In genomic region chr2:198106621-198107020, GRCh38 we compare ENCODE assay signal across 23 cellular contexts.
DNase-seq lines count a peak whose midpoint lies in the region; ATAC-seq and TF ChIP-seq lines count a peak whose summit lies in the region.
"Had no signal": no experiment of that assay in that cellular context is flagged by ENCODE, and none has a peak within 500 bp of the region (broad histone marks: within the 10 kb centered on the region; RNA-seq: fewer than 3 reads in every experiment).

No MANE protein-coding gene starts in this region.

- no peaks in the 10 kb centered on the region for H3K27me3 ChIP-seq in thoracic aorta (replicated peaks; ENCODE audit: insufficient read depth)
- no peaks in the 10 kb centered on the region for H3K27me3 ChIP-seq in H9 (ENCODE audit: insufficient read depth, low read length)
- H3K27me3 ChIP-seq: cardiac muscle cell, pancreas, testis had no signal

- no peak overlapping the region for H3K56ac ChIP-seq in H9 (ENCODE audit: insufficient read length, low read depth, low read length)

- ATAC-seq in left ventricle myocardium superior: peak; percentile 33
- ATAC-seq in thoracic aorta (ENCODE audit: insufficient number of reproducible peaks, low FRiP score, low read depth): no peak
- no peak for ATAC-seq in HG03175 (IDR thresholded peaks at IDR 0.05; ENCODE audit: unreplicated experiment)
- ATAC-seq: activated CD8-positive, alpha-beta T cell treated with anti-CD3 and anti-CD28 coated beads for 36 hours had no signal

- H2BK12ac ChIP-seq in H9 (ENCODE audit: insufficient read length, low read depth, low read length): no peak overlapping the region

- peaks cover 26 to 44% of the 10 kb centered on the region in 2 donors for H3K4me1 ChIP-seq in thoracic aorta (ENCODE audit: control insufficient read depth in 1 of 2, low read depth in 2 of 2)
- no peaks in the 10 kb centered on the region for H3K4me1 ChIP-seq in H9 (ENCODE audit: insufficient read depth, low read length)
- H3K4me1 ChIP-seq: Caco-2, pancreas, testis had no signal

- no peak overlapping the region for H4K8ac ChIP-seq in H9 (replicated peaks; ENCODE audit: insufficient read length, low read depth, low read length)

- H3K4me3 ChIP-seq in thoracic aorta: no peak overlapping the region
- H3K4me3 ChIP-seq: cardiac muscle cell, pancreas, testis had no signal

- no CpG with 5 or more reads among the region's 2 CpGs for WGBS in H9 (ENCODE audit: extremely low coverage, insufficient read length, low lambda C conversion rate)

- CTCF ChIA-PET in activated naive CD4-positive, alpha-beta T cell treated with anti-CD3 and anti-CD28 coated beads, Interleukin-2, amount 10 ng/mL, durations not matched to agents 7 days and 5 days (lab: Charles Lee): no interaction called here

- no peaks in the 10 kb centered on the region for H3K4me1 Mint-ChIP-seq in activated naive CD4-positive, alpha-beta T cell treated with anti-CD3 and anti-CD28 coated beads, Interleukin-2, amount 10 ng/mL, durations not matched to agents 7 days and 5 days
- no peaks in the 10 kb centered on the region for H3K4me1 Mint-ChIP-seq in H9
- H3K4me1 Mint-ChIP-seq: activated B cell treated with CpG ODN at 0.5 μM for 24 hours, B cell, natural killer cell had no signal

- no peak overlapping the region for H3K27ac Mint-ChIP-seq in activated naive CD4-positive, alpha-beta T cell treated with anti-CD3 and anti-CD28 coated beads, Interleukin-2, amount 10 ng/mL, durations not matched to agents 7 days and 5 days
- no peak overlapping the region for H3K27ac Mint-ChIP-seq in H9
- H3K27ac Mint-ChIP-seq: activated B cell treated with CpG ODN at 0.5 μM for 24 hours; activated CD8-positive, alpha-beta T cell treated with anti-CD3 and anti-CD28 coated beads for 36 hours; B cell; natural killer cell; T-helper 1 cell treated with Interleukin-12 subunit alpha and Interleukin-12 subunit beta and Interleukin-4 antibody, amounts not matched to agents 30 μg/mL and 1 μg/mL, for 36 hours had no signal

- no peak overlapping the region for H2BK5ac ChIP-seq in H9 (ENCODE audit: insufficient read length, low read length)

- no peak overlapping the region for H3K9ac ChIP-seq in H9 (ENCODE audit: extremely low read depth, insufficient read length, low read length)

- no peak overlapping the region for H3K14ac ChIP-seq in H9 (ENCODE audit: insufficient read depth, low read length)

- peaks cover 6% of the 10 kb centered on the region for H3K36me3 Mint-ChIP-seq in activated naive CD4-positive, alpha-beta T cell treated with anti-CD3 and anti-CD28 coated beads, Interleukin-2, amount 10 ng/mL, durations not matched to agents 7 days and 5 days
- no peaks in the 10 kb centered on the region for H3K36me3 Mint-ChIP-seq in H9 (ENCODE audit: insufficient read depth in 1 of 3, low read depth in 3 of 3)
- H3K36me3 Mint-ChIP-seq: natural killer cell had no signal

- H2BK120ac ChIP-seq in H9 (ENCODE audit: low read depth, low read length, poor library complexity, severe bottlenecking): no peak overlapping the region

- TF ChIP-seq CTCF in thoracic aorta (IDR thresholded peaks at IDR 0.05): no peak
- TF ChIP-seq CTCF in H9 (conservative IDR thresholded peaks at IDR 0.05): no peak

- H2BK15ac ChIP-seq in H9 (ENCODE audit: low read depth, low read length): no peak overlapping the region

- H3K23ac ChIP-seq in H9 (ENCODE audit: insufficient read length, low read depth, low read length): no peak overlapping the region

- H3K4me3 Mint-ChIP-seq in activated naive CD4-positive, alpha-beta T cell treated with anti-CD3 and anti-CD28 coated beads, Interleukin-2, amount 10 ng/mL, durations not matched to agents 7 days and 5 days: no peak overlapping the region
- no peak overlapping the region for H3K4me3 Mint-ChIP-seq in H9
- H3K4me3 Mint-ChIP-seq: activated B cell treated with CpG ODN at 0.5 μM for 24 hours; activated CD8-positive, alpha-beta T cell treated with anti-CD3 and anti-CD28 coated beads for 36 hours; B cell; natural killer cell; T-helper 1 cell treated with Interleukin-12 subunit alpha and Interleukin-12 subunit beta and Interleukin-4 antibody, amounts not matched to agents 30 μg/mL and 1 μg/mL, for 36 hours had no signal

- no peak overlapping the region for H3K4me2 ChIP-seq in H9 (ENCODE audit: insufficient read depth, insufficient read length, low read length)

- H3K18ac ChIP-seq in H9 (ENCODE audit: insufficient read length, low read depth, low read length): no peak overlapping the region

- no peaks in the 10 kb centered on the region for H3K9me3 ChIP-seq in thoracic aorta
- no peaks in the 10 kb centered on the region for H3K9me3 ChIP-seq in H9 (ENCODE audit: control insufficient read depth, low read depth, low read length)
- H3K9me3 ChIP-seq: Caco-2, pancreas, testis had no signal

- no peak overlapping the region for H4K91ac ChIP-seq in H9 (ENCODE audit: insufficient read length, low read depth, low read length)

- no peak overlapping the region for H2BK20ac ChIP-seq in H9 (ENCODE audit: low read depth, low read length, poor library complexity, severe bottlenecking)

- H4K20me1 ChIP-seq in H9 (ENCODE audit: control insufficient read depth, insufficient read depth, insufficient read length): no peaks in the 10 kb centered on the region

- no peaks in the 10 kb centered on the region for H3K9me3 Mint-ChIP-seq in activated naive CD4-positive, alpha-beta T cell treated with anti-CD3 and anti-CD28 coated beads, Interleukin-2, amount 10 ng/mL, durations not matched to agents 7 days and 5 days
- 0 out of 5 replicates have a peak, but pooled peaks cover 0 to 3% of the 10 kb centered on the region in 2 experiments for H3K9me3 Mint-ChIP-seq in H9
- H3K9me3 Mint-ChIP-seq: activated B cell treated with CpG ODN at 0.5 μM for 24 hours; activated CD8-positive, alpha-beta T cell treated with anti-CD3 and anti-CD28 coated beads for 36 hours; natural killer cell; T-helper 1 cell treated with Interleukin-12 subunit alpha and Interleukin-12 subunit beta and Interleukin-4 antibody, amounts not matched to agents 30 μg/mL and 1 μg/mL, for 36 hours had no signal

- no peaks in the 10 kb centered on the region for H3K23me2 ChIP-seq in H9 (ENCODE audit: insufficient read length, low read depth, low read length, poor library complexity, severe bottlenecking)

- no peaks in the 10 kb centered on the region for H3K79me1 ChIP-seq in H9 (ENCODE audit: insufficient read depth, low read depth, low read length, poor library complexity, severe bottlenecking)

- H3K27ac ChIP-seq in thoracic aorta (peak overlapping the region; percentile 2 to 33), H9 (ENCODE audit: insufficient read length, low read depth, low read length) (no peak overlapping the region)
- H3K27ac ChIP-seq: cardiac muscle cell, pancreas, testis had no signal

- H3K27me3 Mint-ChIP-seq in activated naive CD4-positive, alpha-beta T cell treated with anti-CD3 and anti-CD28 coated beads, Interleukin-2, amount 10 ng/mL, durations not matched to agents 7 days and 5 days: no peaks in the 10 kb centered on the region
- H3K27me3 Mint-ChIP-seq in H9 (ENCODE audit: low read depth): no peaks in the 10 kb centered on the region
- H3K27me3 Mint-ChIP-seq: activated B cell treated with CpG ODN at 0.5 μM for 24 hours; activated CD8-positive, alpha-beta T cell treated with anti-CD3 and anti-CD28 coated beads for 36 hours; B cell had no signal

- no peak overlapping the region for H2AFZ ChIP-seq in H9 (ENCODE audit: low read length)

- intact Hi-C loops in left ventricle myocardium superior (cut with micrococcal nuclease): no loop called here

- no peak overlapping the region for H3T11ph ChIP-seq in H9 (ENCODE audit: low read length)

- no peak overlapping the region for H4K5ac ChIP-seq in H9 (ENCODE audit: insufficient read length, low read depth, low read length)

- no peaks in the 10 kb centered on the region for H3K79me2 ChIP-seq in H9 (ENCODE audit: insufficient read depth, low read length)

- DNase-seq in Kasumi-1 (lab: John Stamatoyannopoulos, UW) (peak; percentile 83 to 89), OCI-M1 (lab: John Stamatoyannopoulos, UW) (peak; percentile 83), left ventricle myocardium superior (no peak), thoracic aorta (ENCODE audit: low spot score) (no peak), H9 (no peak)
- no peak for DNase-seq in activated naive CD4-positive, alpha-beta T cell treated with anti-CD3 and anti-CD28 coated beads, Interleukin-2, amount 10 ng/mL, durations not matched to agents 7 days and 5 days
- DNase-seq: activated B cell treated with CpG ODN at 0.5 μM for 24 hours; activated CD8-positive, alpha-beta T cell treated with anti-CD3 and anti-CD28 coated beads for 36 hours; activated naive CD4-positive, alpha-beta T cell; activated T-cell treated with anti-CD3 and anti-CD28 coated beads, Interleukin-2, amount 50 U/mL, for 1 hour; Caco-2; DND-41; GOT3; kidney; mesendoderm; natural killer cell; NCI-H510A treated with DMSO at 0.1 percent for 48 hours; testis had no signal

- no peaks in the 10 kb centered on the region for H3K36me3 ChIP-seq in thoracic aorta
- H3K36me3 ChIP-seq: cardiac muscle cell, pancreas had no signal

- no peak overlapping the region for H3K4ac ChIP-seq in H9 (ENCODE audit: low read depth, low read length)

- H2AK5ac ChIP-seq in H9 (ENCODE audit: insufficient read length, low read length): no peak overlapping the region

Comparison
In these comparisons a context has a peak if more than half of its experiments do, and no peak if none do; other contexts are left out.
1. DNase-seq: peak in Kasumi-1 (2 of 2) and OCI-M1 (single experiment); none in left ventricle myocardium superior (single experiment), thoracic aorta (single experiment), activated naive CD4-positive, alpha-beta T cell treated with anti-CD3 and anti-CD28 coated beads, Interleukin-2, amount 10 ng/mL, durations not matched to agents 7 days and 5 days (single experiment) and H9 (single experiment).